1 cellular context compared by ENCODE assay signal in genomic region chr3:63015614-63016016, GRCh38.
TF ChIP-seq lines count a peak whose summit lies in the region.

No MANE protein-coding gene starts in this region.

TF ChIP-seq in WTC11, 78 proteins besides CTCF, POLR2A, EP300 and RAD21 (continued from another document):
- TF ChIP-seq CREM (CRISPR knock-in tag; IDR thresholded peaks at IDR 0.05): no peak
- no peak for TF ChIP-seq NR3C1 (CRISPR knock-in tag; conservative IDR thresholded peaks at IDR 0.05; ENCODE audit: low read depth)
- TF ChIP-seq ZNF512 (CRISPR knock-in tag; IDR thresholded peaks at IDR 0.05; ENCODE audit: borderline replicate concordance): no peak
- no peak for TF ChIP-seq JAZF1 (CRISPR knock-in tag; IDR thresholded peaks at IDR 0.05)
- TF ChIP-seq OVOL2 (CRISPR knock-in tag; IDR thresholded peaks at IDR 0.05; ENCODE audit: borderline replicate concordance): no peak
